Comparison of ENCODE assay signal across 27 cellular contexts in genomic region chr6:18011287-18011686, GRCh38. TPM values are rescaled to one million over a fixed set of nuclear protein-coding genes. Genes with fewer than 3 reads are reported as not detected.
"Had no signal": no experiment of that assay in that cellular context is flagged by ENCODE, and none has a peak within 500 bp of the region (broad histone marks: within the 10 kb centered on the region; RNA-seq: fewer than 3 reads in every experiment).

No MANE protein-coding gene starts in this region.

- H3K27me3 ChIP-seq: ascending aorta, breast epithelium, cardiac muscle cell, colonic mucosa had no signal

- H3K36me3 Mint-ChIP-seq: activated naive CD4-positive, alpha-beta T cell treated with anti-CD3 and anti-CD28 coated beads, Interleukin-2, amount 10 ng/mL, durations not matched to agents 7 days and 5 days; activated naive CD4-positive, alpha-beta T cell treated with anti-CD3 and anti-CD28 coated beads, Interleukin-2, amount 50 U/mL, for 72 hours; activated naive CD8-positive, alpha-beta T cell treated with anti-CD3 and anti-CD28 coated beads, Interleukin-2, amount 10 ng/mL, durations not matched to agents 7 days and 5 days; brain had no signal

- H3K4me3 ChIP-seq: ascending aorta, breast epithelium, cardiac muscle cell, colonic mucosa had no signal

- H3K4me1 ChIP-seq: ascending aorta, breast epithelium, colonic mucosa had no signal

- H3K27me3 Mint-ChIP-seq: activated CD4-positive, alpha-beta T cell treated with anti-CD3 and anti-CD28 coated beads for 36 hours had no signal

- H3K27ac Mint-ChIP-seq: activated CD4-positive, alpha-beta memory T cell treated with anti-CD3 and anti-CD28 coated beads, Interleukin-2, amount 10 ng/mL, durations not matched to agents 7 days and 5 days; activated CD4-positive, alpha-beta T cell treated with anti-CD3 and anti-CD28 coated beads for 36 hours; activated CD4-positive, alpha-beta T cell treated with anti-CD3 and anti-CD28 coated beads, Interleukin-2, amount 10 ng/mL, durations not matched to agents 7 days and 5 days; activated naive CD4-positive, alpha-beta T cell treated with anti-CD3 and anti-CD28 coated beads, Interleukin-2, amount 10 ng/mL, durations not matched to agents 7 days and 5 days; activated naive CD4-positive, alpha-beta T cell treated with anti-CD3 and anti-CD28 coated beads, Interleukin-2, amount 50 U/mL, for 72 hours; activated naive CD8-positive, alpha-beta T cell treated with anti-CD3 and anti-CD28 coated beads, Interleukin-2, amount 10 ng/mL, durations not matched to agents 7 days and 5 days; activated T-cell treated with anti-CD3 and anti-CD28 coated beads, Interleukin-2, amount 50 U/mL, for 24 hours; activated T-cell treated with anti-CD3 and anti-CD28 coated beads, Interleukin-2, amount 50 U/mL, for 72 hours; brain had no signal

- H3K27ac ChIP-seq: ascending aorta, breast epithelium, cardiac muscle cell, colonic mucosa, epithelial cell of prostate had no signal

- H3K4me1 Mint-ChIP-seq: activated CD4-positive, alpha-beta memory T cell treated with anti-CD3 and anti-CD28 coated beads, Interleukin-2, amount 10 ng/mL, durations not matched to agents 7 days and 5 days; activated CD4-positive, alpha-beta T cell treated with anti-CD3 and anti-CD28 coated beads for 36 hours; activated CD4-positive, alpha-beta T cell treated with anti-CD3 and anti-CD28 coated beads, Interleukin-2, amount 10 ng/mL, durations not matched to agents 7 days and 5 days; activated naive CD4-positive, alpha-beta T cell treated with anti-CD3 and anti-CD28 coated beads, Interleukin-2, amount 10 ng/mL, durations not matched to agents 7 days and 5 days; activated naive CD8-positive, alpha-beta T cell treated with anti-CD3 and anti-CD28 coated beads, Interleukin-2, amount 10 ng/mL, durations not matched to agents 7 days and 5 days; brain had no signal

- H3K9me3 ChIP-seq: ascending aorta, breast epithelium, colonic mucosa had no signal

- H3K36me3 ChIP-seq: ascending aorta, breast epithelium, cardiac muscle cell, colonic mucosa had no signal

- H3K4me3 Mint-ChIP-seq: activated CD4-positive, alpha-beta memory T cell treated with anti-CD3 and anti-CD28 coated beads, Interleukin-2, amount 10 ng/mL, durations not matched to agents 7 days and 5 days; activated CD4-positive, alpha-beta T cell treated with anti-CD3 and anti-CD28 coated beads for 36 hours; activated CD4-positive, alpha-beta T cell treated with anti-CD3 and anti-CD28 coated beads, Interleukin-2, amount 10 ng/mL, durations not matched to agents 7 days and 5 days; activated naive CD4-positive, alpha-beta T cell treated with anti-CD3 and anti-CD28 coated beads, Interleukin-2, amount 10 ng/mL, durations not matched to agents 7 days and 5 days; activated naive CD8-positive, alpha-beta T cell treated with anti-CD3 and anti-CD28 coated beads, Interleukin-2, amount 10 ng/mL, durations not matched to agents 7 days and 5 days; activated T-cell treated with anti-CD3 and anti-CD28 coated beads, Interleukin-2, amount 50 U/mL, for 24 hours; activated T-cell treated with anti-CD3 and anti-CD28 coated beads, Interleukin-2, amount 50 U/mL, for 72 hours; brain had no signal

- H3K9me3 Mint-ChIP-seq: activated naive CD4-positive, alpha-beta T cell treated with anti-CD3 and anti-CD28 coated beads, Interleukin-2, amount 50 U/mL, for 72 hours; activated naive CD8-positive, alpha-beta T cell treated with anti-CD3 and anti-CD28 coated beads, Interleukin-2, amount 10 ng/mL, durations not matched to agents 7 days and 5 days; activated T-cell treated with anti-CD3 and anti-CD28 coated beads, Interleukin-2, amount 50 U/mL, for 72 hours had no signal

- DNase-seq: activated CD4-positive, alpha-beta memory T cell treated with anti-CD3 and anti-CD28 coated beads, Interleukin-2, amount 10 ng/mL, durations not matched to agents 7 days and 5 days; activated CD4-positive, alpha-beta T cell treated with anti-CD3 and anti-CD28 coated beads for 36 hours; activated CD4-positive, alpha-beta T cell treated with anti-CD3 and anti-CD28 coated beads, Interleukin-2, amount 10 ng/mL, durations not matched to agents 7 days and 5 days; activated CD4-positive, alpha-beta T cell treated with anti-CD3 and anti-CD28 coated beads, Interleukin-2, amount 50 U/mL, for 4 hours; activated CD4-positive, CD25-positive, alpha-beta regulatory T cell; activated CD4-positive, CD25-positive, alpha-beta regulatory T cell treated with anti-CD3 and anti-CD28 coated beads, Interleukin-2, amount 50 U/mL, for 72 hours; activated CD8-positive, alpha-beta memory T cell treated with anti-CD3 and anti-CD28 coated beads, Interleukin-2, amount 50 U/mL, for 48 hours; activated gamma-delta T cell; activated naive CD4-positive, alpha-beta T cell; activated naive CD4-positive, alpha-beta T cell treated with anti-CD3 and anti-CD28 coated beads, Interleukin-2, amount 10 ng/mL, durations not matched to agents 7 days and 5 days; activated naive CD8-positive, alpha-beta T cell treated with anti-CD3 and anti-CD28 coated beads, Interleukin-2, amount 10 ng/mL, durations not matched to agents 7 days and 5 days; activated T-cell treated with anti-CD3 and anti-CD28 coated beads for 4 hours; activated T-cell treated with anti-CD3 and anti-CD28 coated beads, Interleukin-2, amount 50 U/mL, for 24 hours; activated T-cell treated with anti-CD3 and anti-CD28 coated beads, Interleukin-2, amount 50 U/mL, for 72 hours; central memory CD4-positive, alpha-beta T cell; cerebellar nuclear complex; colonic mucosa; effector CD8-positive, alpha-beta T cell; foreskin fibroblast; head of caudate nucleus; T-helper 2 cell had no signal

RNA-seq across cellular contexts. Expression of gene KIF13A, which starts 23.9 kb away (rescaled TPM):
- total RNA-seq: activated CD4-positive, alpha-beta memory T cell treated with anti-CD3 and anti-CD28 coated beads, Interleukin-2, amount 10 ng/mL, durations not matched to agents 7 days and 5 days; activated CD4-positive, alpha-beta T cell treated with anti-CD3 and anti-CD28 coated beads, Interleukin-2, amount 10 ng/mL, durations not matched to agents 7 days and 5 days had no signal
